2 cellular contexts compared by ENCODE assay signal in genomic region chr3:44914936-44915335, GRCh38.
TF ChIP-seq lines count a peak whose summit lies in the region.

No MANE protein-coding gene starts in this region.

TF ChIP-seq in HCT116, 20 proteins besides CTCF, POLR2A, EP300 and RAD21 (continued from another document):
- TF ChIP-seq SIN3A (IDR thresholded peaks at IDR 0.05; ENCODE audit: low read depth) (no peak), SRF (IDR thresholded peaks at IDR 0.05; ENCODE audit: low read depth) (no peak), TCF7L2 (IDR thresholded peaks at IDR 0.05; ENCODE audit: borderline replicate concordance, extremely low read depth, insufficient read depth, insufficient read length) (no peak), REST (IDR thresholded peaks at IDR 0.05; ENCODE audit: low read depth) (no peak), CEBPB (IDR thresholded peaks at IDR 0.05; ENCODE audit: low read depth) (no peak), JUND (IDR thresholded peaks at IDR 0.05) (no peak), MAX (IDR thresholded peaks at IDR 0.05) (no peak), EZH2phosphoT487 (IDR thresholded peaks at IDR 0.05; ENCODE audit: borderline replicate concordance) (no peak)
TF ChIP-seq in HCT116: peak in this region for 0.

TF ChIP-seq in WTC11, 78 proteins besides CTCF, POLR2A, EP300 and RAD21 (continued from another document):
- TF ChIP-seq E2F4 (CRISPR knock-in tag; IDR thresholded peaks at IDR 0.05; ENCODE audit: borderline replicate concordance, low read depth) = no peak
- no peak for TF ChIP-seq ZNF263 (CRISPR knock-in tag; IDR thresholded peaks at IDR 0.05; ENCODE audit: low read depth)
- no peak for TF ChIP-seq IRF1 (CRISPR knock-in tag; IDR thresholded peaks at IDR 0.05)
- no peak for TF ChIP-seq NR1H2 (CRISPR knock-in tag; IDR thresholded peaks at IDR 0.05)
- no peak for TF ChIP-seq ZNF396 (CRISPR knock-in tag; IDR thresholded peaks at IDR 0.05; ENCODE audit: borderline replicate concordance)
- no peak for TF ChIP-seq TP53 (CRISPR knock-in tag; IDR thresholded peaks at IDR 0.05)
